Comparison of ENCODE assay signal across 29 cellular contexts in genomic region chr11:10938650-10939387, GRCh38.
"Had no signal": no experiment of that assay in that cellular context is flagged by ENCODE, and none has a peak within 500 bp of the region (broad histone marks: within the 10 kb centered on the region; RNA-seq: fewer than 3 reads in every experiment).

No MANE protein-coding gene starts in this region.

- H3K27ac ChIP-seq: ascending aorta, cardiac muscle cell, SK-N-MC had no signal

- ATAC-seq: activated naive CD4-positive, alpha-beta T cell treated with anti-CD3 and anti-CD28 coated beads, Interleukin-2, amount 50 U/mL, for 72 hours; activated naive CD8-positive, alpha-beta T cell treated with anti-CD3 and anti-CD28 coated beads, Interleukin-2, amount 50 U/mL, for 24 hours; activated T-cell treated with anti-CD3 and anti-CD28 coated beads, Interleukin-2, amount 50 U/mL, for 4 hours; Panc1; Right ventricle myocardium inferior; T-cell; WTC11 had no signal

- H3K36me3 Mint-ChIP-seq: activated CD4-positive, alpha-beta memory T cell treated with anti-CD3 and anti-CD28 coated beads for 36 hours; activated naive CD4-positive, alpha-beta T cell treated with anti-CD3 and anti-CD28 coated beads, Interleukin-2, amount 50 U/mL, for 72 hours; brain; T-cell; WTC11 had no signal

- DNase-seq: activated CD4-positive, alpha-beta memory T cell treated with anti-CD3 and anti-CD28 coated beads for 36 hours; activated CD4-positive, alpha-beta T cell treated with anti-CD3 and anti-CD28 coated beads, Interleukin-2, amount 10 ng/mL, durations not matched to agents 7 days and 5 days; activated CD4-positive, CD25-positive, alpha-beta regulatory T cell treated with anti-CD3 and anti-CD28 coated beads, Interleukin-2, amount 50 U/mL, for 72 hours; activated CD8-positive, alpha-beta memory T cell treated with anti-CD3 and anti-CD28 coated beads for 24 hours; activated effector memory CD4-positive, alpha-beta T cell treated with anti-CD3 and anti-CD28 coated beads, Interleukin-2, amount 50 U/mL, for 16 hours; activated naive CD4-positive, alpha-beta T cell treated with Interleukin-2 at 50 U/mL for 16 hours; activated naive CD8-positive, alpha-beta T cell treated with anti-CD3 and anti-CD28 coated beads, Interleukin-2, amount 50 U/mL, for 24 hours; activated T-cell treated with anti-CD3 and anti-CD28 coated beads, Interleukin-2, amount 50 U/mL, for 4 hours; amniotic stem cell; IMR-90; Kasumi-1; KBM-7; NCI-H1694 treated with DMSO at 0.1 percent for 48 hours; NCI-H2029 treated with DMSO at 0.1 percent for 48 hours; NCI-H345; NCI-H510A; NCI-H526 treated with DMSO at 0.1 percent for 48 hours; NK-92 treated with Interleukin-12 subunit alpha and Interleukin-12 subunit beta, amount 100 ng/mL, for 24 hours; OCI-M1; RPMI8226; T-cell had no signal

- H3K27me3 ChIP-seq: ascending aorta, cardiac muscle cell had no signal

- H3K9me3 ChIP-seq: ascending aorta had no signal

- H3K27ac Mint-ChIP-seq: activated CD4-positive, alpha-beta memory T cell treated with anti-CD3 and anti-CD28 coated beads for 36 hours; activated CD4-positive, alpha-beta T cell treated with anti-CD3 and anti-CD28 coated beads, Interleukin-2, amount 10 ng/mL, durations not matched to agents 7 days and 5 days; activated naive CD4-positive, alpha-beta T cell treated with anti-CD3 and anti-CD28 coated beads, Interleukin-2, amount 50 U/mL, for 72 hours; activated naive CD8-positive, alpha-beta T cell treated with anti-CD3 and anti-CD28 coated beads, Interleukin-2, amount 50 U/mL, for 24 hours; brain; T-cell; WTC11 had no signal

- H3K4me3 Mint-ChIP-seq: activated CD4-positive, alpha-beta memory T cell treated with anti-CD3 and anti-CD28 coated beads for 36 hours; activated CD4-positive, alpha-beta T cell treated with anti-CD3 and anti-CD28 coated beads, Interleukin-2, amount 10 ng/mL, durations not matched to agents 7 days and 5 days; activated naive CD8-positive, alpha-beta T cell treated with anti-CD3 and anti-CD28 coated beads, Interleukin-2, amount 50 U/mL, for 24 hours; activated T-cell treated with anti-CD3 and anti-CD28 coated beads, Interleukin-2, amount 50 U/mL, for 4 hours; brain; T-cell; WTC11 had no signal

- H3K36me3 ChIP-seq: ascending aorta, cardiac muscle cell had no signal

- H3K9me3 Mint-ChIP-seq: activated CD4-positive, alpha-beta memory T cell treated with anti-CD3 and anti-CD28 coated beads for 36 hours; activated CD4-positive, alpha-beta T cell treated with anti-CD3 and anti-CD28 coated beads, Interleukin-2, amount 10 ng/mL, durations not matched to agents 7 days and 5 days; activated naive CD4-positive, alpha-beta T cell treated with anti-CD3 and anti-CD28 coated beads, Interleukin-2, amount 50 U/mL, for 72 hours; activated naive CD8-positive, alpha-beta T cell treated with anti-CD3 and anti-CD28 coated beads, Interleukin-2, amount 50 U/mL, for 24 hours; activated T-cell treated with anti-CD3 and anti-CD28 coated beads, Interleukin-2, amount 50 U/mL, for 4 hours; T-cell; WTC11 had no signal

- H3K4me3 ChIP-seq: ascending aorta, cardiac muscle cell, SK-N-MC had no signal
